1 cellular context compared by ENCODE assay signal in genomic region chr7:22561895-22562593, GRCh38.
TF ChIP-seq lines count a peak whose summit lies in the region.

No MANE protein-coding gene starts in this region.

TF ChIP-seq in GM12878, 131 proteins besides CTCF, POLR2A, EP300 and RAD21 (continued from another document):
- no peak for TF ChIP-seq ZNF592 (IDR thresholded peaks at IDR 0.05)
- TF ChIP-seq, protein P1, sequence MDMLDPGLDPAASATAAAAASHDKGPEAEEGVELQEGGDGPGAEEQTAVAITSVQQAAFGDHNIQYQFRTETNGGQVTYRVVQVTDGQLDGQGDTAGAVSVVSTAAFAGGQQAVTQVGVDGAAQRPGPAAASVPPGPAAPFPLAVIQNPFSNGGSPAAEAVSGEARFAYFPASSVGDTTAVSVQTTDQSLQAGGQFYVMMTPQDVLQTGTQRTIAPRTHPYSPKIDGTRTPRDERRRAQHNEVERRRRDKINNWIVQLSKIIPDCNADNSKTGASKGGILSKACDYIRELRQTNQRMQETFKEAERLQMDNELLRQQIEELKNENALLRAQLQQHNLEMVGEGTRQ (IDR thresholded peaks at IDR 0.05; ENCODE audit: borderline replicate concordance, low read depth, low read length): no peak
- TF ChIP-seq RCOR1 (conservative IDR thresholded peaks at IDR 0.05; ENCODE audit: low read depth, low read length): no peak
- no peak for TF ChIP-seq MYB (IDR thresholded peaks at IDR 0.05; ENCODE audit: borderline replicate concordance, low read depth, low read length)
- TF ChIP-seq SMAD1 (IDR thresholded peaks at IDR 0.05; ENCODE audit: low read depth, partially characterized antibody): no peak
